7 cellular contexts compared by ENCODE assay signal in genomic region chr19:17860993-17861360, GRCh38. TPM values are rescaled to one million over a fixed set of nuclear protein-coding genes. Genes with fewer than 3 reads are reported as not detected.
A peak's percentile ranks its signal among the peaks of the same experiment; 100 is the strongest.
DNase-seq lines count a peak whose midpoint lies in the region; ATAC-seq lines count a peak whose summit lies in the region.

No MANE protein-coding gene starts in this region.

- H3K27ac ChIP-seq in HUES6 (ENCODE audit: low read depth, low read length), result peak overlapping the region; percentile 93

- H3K27ac Mint-ChIP-seq in activated CD8-positive, alpha-beta memory T cell treated with anti-CD3 and anti-CD28 coated beads, Interleukin-2, amount 10 ng/mL, durations not matched to agents 7 days and 5 days, result peak overlapping the region; percentile 93
- H3K27ac Mint-ChIP-seq in stimulated activated naive CD8-positive, alpha-beta T cell treated with anti-CD3 and anti-CD28 coated beads, Interleukin-15, amount 100 ng/mL, for 72 hours, result peak overlapping the region; percentile 98 to 100

- no peak for DNase-seq in activated CD8-positive, alpha-beta memory T cell treated with anti-CD3 and anti-CD28 coated beads, Interleukin-2, amount 10 ng/mL, durations not matched to agents 7 days and 5 days
- no peak for DNase-seq in stimulated activated naive CD8-positive, alpha-beta T cell treated with anti-CD3 and anti-CD28 coated beads, Interleukin-15, amount 100 ng/mL, for 72 hours

- H3K4me1 ChIP-seq in HUES6 (ENCODE audit: control insufficient read depth, insufficient read depth, low read length) (peaks cover 4% of the 10 kb centered on the region; the same call in 1 of the 2 replicates), iPS-15b (ENCODE audit: control insufficient read depth, insufficient read depth, low read length) (peaks cover 2% of the 10 kb centered on the region)

- H3K36me3 Mint-ChIP-seq in activated CD8-positive, alpha-beta memory T cell treated with anti-CD3 and anti-CD28 coated beads, Interleukin-2, amount 10 ng/mL, durations not matched to agents 7 days and 5 days, result peaks cover 40% of the 10 kb centered on the region

- H3K4me3 ChIP-seq in HUES6 (ENCODE audit: low read depth, low read length) (peak overlapping the region; percentile 99), iPS-15b (ENCODE audit: low read depth, low read length) (peak overlapping the region; percentile 80)

- peak overlapping the region; percentile 94 for H3K4me3 Mint-ChIP-seq in activated CD8-positive, alpha-beta memory T cell treated with anti-CD3 and anti-CD28 coated beads, Interleukin-2, amount 10 ng/mL, durations not matched to agents 7 days and 5 days
- peak overlapping the region; percentile 93 to 99 for H3K4me3 Mint-ChIP-seq in stimulated activated naive CD8-positive, alpha-beta T cell treated with anti-CD3 and anti-CD28 coated beads, Interleukin-15, amount 100 ng/mL, for 72 hours

- peaks cover 31% of the 10 kb centered on the region for H3K4me1 Mint-ChIP-seq in activated CD8-positive, alpha-beta memory T cell treated with anti-CD3 and anti-CD28 coated beads, Interleukin-2, amount 10 ng/mL, durations not matched to agents 7 days and 5 days
- peaks cover 56% of the 10 kb centered on the region for H3K4me1 Mint-ChIP-seq in stimulated activated naive CD8-positive, alpha-beta T cell treated with anti-CD3 and anti-CD28 coated beads, Interleukin-15, amount 100 ng/mL, for 72 hours

- H3K9me3 ChIP-seq in HUES6 (ENCODE audit: control insufficient read depth, insufficient read depth, low read depth, low read length), result no peaks in the 10 kb centered on the region
- no peaks in the 10 kb centered on the region for H3K9me3 ChIP-seq in iPS-15b (ENCODE audit: control insufficient read depth, insufficient read depth, low read length)

- no peaks in the 10 kb centered on the region for H3K9me3 Mint-ChIP-seq in activated CD8-positive, alpha-beta memory T cell treated with anti-CD3 and anti-CD28 coated beads, Interleukin-2, amount 10 ng/mL, durations not matched to agents 7 days and 5 days (ENCODE audit: low read depth)
- H3K9me3 Mint-ChIP-seq in stimulated activated naive CD8-positive, alpha-beta T cell treated with anti-CD3 and anti-CD28 coated beads, Interleukin-15, amount 100 ng/mL, for 72 hours, result no peaks in the 10 kb centered on the region

- H3K27me3 Mint-ChIP-seq in activated CD8-positive, alpha-beta memory T cell treated with anti-CD3 and anti-CD28 coated beads, Interleukin-2, amount 10 ng/mL, durations not matched to agents 7 days and 5 days, result no peaks in the 10 kb centered on the region
- no peaks in the 10 kb centered on the region for H3K27me3 Mint-ChIP-seq in stimulated activated naive CD8-positive, alpha-beta T cell treated with anti-CD3 and anti-CD28 coated beads, Interleukin-15, amount 100 ng/mL, for 72 hours

- H3K36me3 ChIP-seq in HUES6 (ENCODE audit: control insufficient read depth, insufficient read depth, low read length) (peaks cover 51% of the 10 kb centered on the region), iPS-15b (ENCODE audit: control insufficient read depth, insufficient read depth, low read length) (peaks cover 44% of the 10 kb centered on the region)

- H3K9ac ChIP-seq in HUES6 (ENCODE audit: low read length) (peak overlapping the region; percentile 99), iPS-15b (ENCODE audit: low read depth, low read length) (peak overlapping the region; percentile 97)

- CTCF ChIA-PET in activated CD8-positive, alpha-beta memory T cell treated with anti-CD3 and anti-CD28 coated beads, Interleukin-2, amount 10 ng/mL, durations not matched to agents 7 days and 5 days (lab: Charles Lee), result interaction anchor here (0.9 to 9.5 kb wide), 5 partner anchors 11 to 137 kb away, joined by 3 to 361 read pairs (median 34); partner anchors contain the start of genes CCDC124, JAK3 and SLC5A5

- H3K27me3 ChIP-seq in HUES6 (ENCODE audit: control insufficient read depth, insufficient read depth, low read length) (no peaks in the 10 kb centered on the region), iPS-15b (ENCODE audit: control insufficient read depth, insufficient read depth, low read length) (no peaks in the 10 kb centered on the region)

- no peak for ATAC-seq in activated CD8-positive, alpha-beta memory T cell treated with anti-CD3 and anti-CD28 coated beads, Interleukin-2, amount 10 ng/mL, durations not matched to agents 7 days and 5 days
- ATAC-seq in stimulated activated naive CD8-positive, alpha-beta T cell treated with anti-CD3 and anti-CD28 coated beads, Interleukin-15, amount 100 ng/mL, for 72 hours, result no peak
- ATAC-seq in HG02678 (IDR thresholded peaks at IDR 0.05; ENCODE audit: unreplicated experiment) (no peak), GM21381 (IDR thresholded peaks at IDR 0.05; ENCODE audit: unreplicated experiment) (no peak), GM18870 (IDR thresholded peaks at IDR 0.05; ENCODE audit: unreplicated experiment) (no peak)

RNA-seq across cellular contexts. Expression of gene RPL18A, which starts 1.3 kb away (rescaled TPM):
- total RNA-seq in activated CD8-positive, alpha-beta memory T cell treated with anti-CD3 and anti-CD28 coated beads, Interleukin-2, amount 10 ng/mL, durations not matched to agents 7 days and 5 days, result 1,000 to 10,000 TPM; 1,945 to 2,182 TPM

RNA-seq across cellular contexts. Expression of gene SLC5A5, which starts 10.8 kb away (rescaled TPM):
- under 1 TPM; 0.59 to 0.73 TPM for total RNA-seq in activated CD8-positive, alpha-beta memory T cell treated with anti-CD3 and anti-CD28 coated beads, Interleukin-2, amount 10 ng/mL, durations not matched to agents 7 days and 5 days

RNA-seq across cellular contexts. Expression of gene JAK3, which starts 13.2 kb away (rescaled TPM):
- total RNA-seq in activated CD8-positive, alpha-beta memory T cell treated with anti-CD3 and anti-CD28 coated beads, Interleukin-2, amount 10 ng/mL, durations not matched to agents 7 days and 5 days, result 100 to 1,000 TPM; 137 to 146 TPM

RNA-seq across cellular contexts. Expression of gene INSL3, which starts 39.7 kb away (rescaled TPM):
- 1 to 10 TPM; 1.7 to 2.2 TPM for total RNA-seq in activated CD8-positive, alpha-beta memory T cell treated with anti-CD3 and anti-CD28 coated beads, Interleukin-2, amount 10 ng/mL, durations not matched to agents 7 days and 5 days
